8 cellular contexts compared by ENCODE assay signal in the genomic region with DNA sequence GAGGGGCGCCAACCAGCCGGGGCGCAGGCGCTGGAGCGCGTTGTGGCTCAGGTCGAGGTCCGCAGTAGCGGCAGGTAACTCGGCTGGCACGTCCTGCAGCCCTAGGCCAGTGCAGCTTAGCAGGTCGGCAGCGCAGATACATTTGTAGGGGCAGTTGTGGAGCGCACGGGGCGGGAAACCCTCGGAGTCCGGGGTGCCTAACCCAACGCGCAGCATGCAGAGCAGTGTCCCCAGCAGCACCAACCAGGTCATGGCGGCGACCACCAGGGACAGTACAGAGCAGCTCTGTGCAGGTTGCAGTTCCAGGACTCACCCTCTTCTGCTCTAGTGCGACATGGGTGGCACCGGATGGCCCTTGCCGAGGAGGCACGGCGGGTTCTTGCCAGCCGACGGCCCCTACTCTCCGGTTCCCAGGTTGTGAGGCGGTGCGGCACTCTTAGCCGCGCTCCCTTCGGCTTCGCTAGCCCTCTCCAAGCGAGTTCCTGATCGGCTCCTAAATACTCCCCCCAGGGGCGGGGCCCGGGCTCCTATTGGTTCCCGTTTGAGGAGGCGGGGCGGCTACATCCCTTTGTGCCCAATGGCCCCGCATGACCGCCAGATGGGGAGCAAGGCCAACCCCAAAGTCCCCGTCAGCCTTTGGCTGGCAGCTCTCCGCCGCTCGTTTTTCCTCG. TPM values are rescaled to one million over a fixed set of nuclear protein-coding genes. Genes with fewer than 3 reads are reported as not detected.
DNase-seq lines count a peak whose midpoint lies in the region; ATAC-seq and TF ChIP-seq lines count a peak whose summit lies in the region.

A gene with protein sequence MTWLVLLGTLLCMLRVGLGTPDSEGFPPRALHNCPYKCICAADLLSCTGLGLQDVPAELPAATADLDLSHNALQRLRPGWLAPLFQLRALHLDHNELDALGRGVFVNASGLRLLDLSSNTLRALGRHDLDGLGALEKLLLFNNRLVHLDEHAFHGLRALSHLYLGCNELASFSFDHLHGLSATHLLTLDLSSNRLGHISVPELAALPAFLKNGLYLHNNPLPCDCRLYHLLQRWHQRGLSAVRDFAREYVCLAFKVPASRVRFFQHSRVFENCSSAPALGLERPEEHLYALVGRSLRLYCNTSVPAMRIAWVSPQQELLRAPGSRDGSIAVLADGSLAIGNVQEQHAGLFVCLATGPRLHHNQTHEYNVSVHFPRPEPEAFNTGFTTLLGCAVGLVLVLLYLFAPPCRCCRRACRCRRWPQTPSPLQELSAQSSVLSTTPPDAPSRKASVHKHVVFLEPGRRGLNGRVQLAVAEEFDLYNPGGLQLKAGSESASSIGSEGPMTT (minus strand): TSS at position 471 of the 671 bp plus-strand sequence. CDS start 219 bp downstream, at position 252.

- in situ Hi-C loops in GM18951 (cut with MboI; ENCODE audit: low sequenced_read_pairs, unreplicated experiment): no loop called here

- peak within 1 kb of the TSS; percentile 89 to 93 for H3K27ac Mint-ChIP-seq in effector memory CD8-positive, alpha-beta T cell

- H3K27me3 Mint-ChIP-seq in effector memory CD8-positive, alpha-beta T cell: no peaks in the 10 kb centered on the region

- peak; percentile 86 for TF ChIP-seq POLR2A in GM18951 (IDR thresholded peaks at IDR 0.05; ENCODE audit: extremely low read depth, insufficient read depth, insufficient read length)

- DNase-seq in AG08395 (ENCODE audit: low spot score) (peak; percentile 98), NCI-H69 (lab: John Stamatoyannopoulos, UW) (peak; percentile 94), lung microvascular endothelial cell (ENCODE audit: low read depth in 2 of 2) (peak; percentile 88 to 91)
- peak; percentile 97 for DNase-seq in activated CD8-positive, alpha-beta memory T cell treated with anti-CD3 and anti-CD28 coated beads for 24 hours
- DNase-seq in effector memory CD8-positive, alpha-beta T cell: peak; percentile 87 to 91 (median 91)
- DNase-seq in stimulated activated CD4-positive, alpha-beta T cell treated with anti-CD3 and anti-CD28 coated beads, TNF-alpha, amount 100 ng/mL, for 24 hours (ENCODE audit: low read depth in 3 of 3): peak; percentile 77 to 94 (median 84)

- peaks cover 55% of the 10 kb centered on the region for H3K36me3 Mint-ChIP-seq in effector memory CD8-positive, alpha-beta T cell (ENCODE audit: insufficient read depth)

- no peaks in the 10 kb centered on the region for H3K9me3 Mint-ChIP-seq in effector memory CD8-positive, alpha-beta T cell

- H3K4me1 Mint-ChIP-seq in effector memory CD8-positive, alpha-beta T cell (ENCODE audit: low read depth in 2 of 2): peaks cover 27 to 38% of the 10 kb centered on the region in 2 donors

- ATAC-seq in HG03175 (IDR thresholded peaks at IDR 0.05; ENCODE audit: unreplicated experiment): peak; percentile 56
- ATAC-seq in effector memory CD8-positive, alpha-beta T cell (replicated peaks): peak; percentile 71

- H3K4me3 Mint-ChIP-seq in effector memory CD8-positive, alpha-beta T cell: peak within 1 kb of the TSS; percentile 87 to 95

RNA-seq across cellular contexts. Expression of the gene that starts here (rescaled TPM):
- under 0.01 and 0.40 TPM in 2 replicates for total RNA-seq in lung microvascular endothelial cell

Comparison
In these comparisons a context has a peak if more than half of its experiments do, and no peak if none do; other contexts are left out.
1. Peak in every context shown above with its lines: DNase-seq and ATAC-seq.
2. Peak in DNase-seq in lung microvascular endothelial cell; RNA of the gene not detected or under 1 TPM.